21 cellular contexts compared by ENCODE assay signal in genomic region chr4:7458066-7458425, GRCh38. TPM values are rescaled to one million over a fixed set of nuclear protein-coding genes. Genes with fewer than 3 reads are reported as not detected.
"Had no signal": no experiment of that assay in that cellular context is flagged by ENCODE, and none has a peak within 500 bp of the region (broad histone marks: within the 10 kb centered on the region; RNA-seq: fewer than 3 reads in every experiment).

No MANE protein-coding gene starts in this region.

- DNase-seq: IMR-90, Kasumi-1, MM.1S, NCI-H1092 treated with DMSO at 0.1 percent for 48 hours, NCI-H1436, NCI-H187, NCI-H2029, NCI-H2081 treated with DMSO at 0.1 percent for 48 hours, NCI-H2171, NCI-H226, NCI-H446, NCI-H510A, NCI-H524 treated with DMSO at 0.1 percent for 48 hours, NCI-H774, RPMI8226, SHP77 had no signal

- ATAC-seq: SK-N-SH treated with all-trans-retinoic acid at 6 μM for 48 hours had no signal

- H3K27ac ChIP-seq: KMS-11 had no signal

RNA-seq across cellular contexts. Expression of gene PSAPL1, which starts 23.3 kb away (rescaled TPM):
- total RNA-seq: HT1080, IMR-90, M059J, SK-MEL-5 had no signal
